Comparison of ENCODE assay signal across 33 cellular contexts in genomic region chr3:107382626-107383025, GRCh38. TPM values are rescaled to one million over a fixed set of nuclear protein-coding genes. Genes with fewer than 3 reads are reported as not detected.
"Had no signal": no experiment of that assay in that cellular context is flagged by ENCODE, and none has a peak within 500 bp of the region (broad histone marks: within the 10 kb centered on the region; RNA-seq: fewer than 3 reads in every experiment).

No MANE protein-coding gene starts in this region.

- H3K27me3 ChIP-seq: colonic mucosa, gastrocnemius medialis, heart left ventricle, neutrophil, right atrium auricular region, stomach, tibial nerve, upper lobe of left lung, uterus had no signal

- H3K4me1 ChIP-seq: colonic mucosa, gastrocnemius medialis, left ventricle myocardium inferior, lower lobe of right lung, parathyroid adenoma, prostate gland, right atrium auricular region, stomach, tibial nerve, uterus had no signal

- H2AFZ ChIP-seq: parathyroid adenoma had no signal

- H3K4me3 ChIP-seq: colonic mucosa, gastrocnemius medialis, heart left ventricle, left ventricle myocardium inferior, lower lobe of right lung, prostate gland, right atrium auricular region, stomach, thoracic aorta, tibial nerve, upper lobe of left lung, uterus had no signal

- ATAC-seq: esophagus mucosa; gastrocnemius medialis; left colon; lower lobe of right lung; natural killer cell; sciatic nerve; stimulated activated effector memory CD8-positive, alpha-beta T cell treated with anti-CD3 and anti-CD28 coated beads, Interleukin-12 subunit alpha, Interleukin-12 subunit beta, amount 100 ng/mL, for 72 hours had no signal

- DNase-seq: colonic mucosa; effector CD8-positive, alpha-beta T cell; endodermal cell; foreskin fibroblast; gastrocnemius medialis; heart left ventricle; hippocampal formation; kidney glomerular epithelial cell; left colon; left ventricle myocardium inferior; lower lobe of right lung; natural killer cell; stimulated activated CD4-positive, alpha-beta T cell treated with anti-CD3 and anti-CD28 coated beads, Interleukin-2, amount 100 ng/mL, for 24 hours; stimulated activated CD4-positive, alpha-beta T cell treated with anti-CD3 and anti-CD28 coated beads, Interleukin-4, amount 100 ng/mL, for 24 hours; stimulated activated naive CD4-positive, alpha-beta T cell treated with Interleukin-2 at 50 U/mL for 16 hours; stomach; upper lobe of left lung; uterus had no signal

- H3K36me3 ChIP-seq: colonic mucosa, gastrocnemius medialis, heart left ventricle, left ventricle myocardium inferior, lower lobe of right lung, neutrophil, prostate gland, right atrium auricular region, stomach, thoracic aorta, tibial nerve, upper lobe of left lung, uterus had no signal

- H3K9me3 ChIP-seq: colonic mucosa, gastrocnemius medialis, heart left ventricle, left ventricle myocardium inferior, lower lobe of right lung, neutrophil, prostate gland, right atrium auricular region, stomach, thoracic aorta, tibial nerve, upper lobe of left lung, uterus had no signal

- H3K27ac ChIP-seq: colonic mucosa, epithelial cell of prostate, gastrocnemius medialis, heart left ventricle, left ventricle myocardium inferior, lower lobe of right lung, neutrophil, parathyroid adenoma, prostate gland, right atrium auricular region, stomach, thoracic aorta, tibial nerve, upper lobe of left lung, uterus had no signal

- H3K9ac ChIP-seq: parathyroid adenoma had no signal

RNA-seq across cellular contexts. Expression of gene CCDC54, which starts 5.4 kb away (rescaled TPM):
- total RNA-seq: chondrocyte, colonic mucosa, endodermal cell, esophagus mucosa, gastrocnemius medialis, heart left ventricle, left colon, left ventricle myocardium inferior, lower lobe of right lung, mononuclear cell, natural killer cell, osteoblast, right atrium auricular region, sciatic nerve, stomach, subcutaneous adipose tissue, thoracic aorta, tibial nerve, upper lobe of left lung, uterus had no signal
- polyA plus RNA-seq: heart left ventricle, neural cell, stomach had no signal
